In genomic region chr11:21048626-21049025, GRCh38 we compare ENCODE assay signal across 25 cellular contexts.
"Had no signal": no experiment of that assay in that cellular context is flagged by ENCODE, and none has a peak within 500 bp of the region (broad histone marks: within the 10 kb centered on the region; RNA-seq: fewer than 3 reads in every experiment).

No MANE protein-coding gene starts in this region.

- H3K27me3 Mint-ChIP-seq: naive thymus-derived CD8-positive, alpha-beta T cell; stimulated activated naive B cell treated with anti-CD40 and anti-IgM and Interleukin-4, amounts not matched to agents 10 μg/mL and 1 μg/mL and 100 μg/mL, for 72 hours had no signal

- H3K9me3 ChIP-seq: left lung, lower lobe of right lung, ovary, stomach, testis, thyroid gland, transverse colon, upper lobe of right lung had no signal

- H3K4me3 ChIP-seq: left lung, lower lobe of right lung, ovary, skin epidermis, stomach, testis, thyroid gland, transverse colon, upper lobe of right lung had no signal

- H3K9me3 Mint-ChIP-seq: nephron had no signal

- H3K4me1 Mint-ChIP-seq: immature natural killer cell; naive thymus-derived CD8-positive, alpha-beta T cell; nephron; stimulated activated naive B cell treated with anti-CD40 and anti-IgM and Interleukin-4, amounts not matched to agents 10 μg/mL and 1 μg/mL and 100 μg/mL, for 72 hours had no signal

- H3K4me1 ChIP-seq: left lung, lower lobe of right lung, stomach, testis, thyroid gland, transverse colon, upper lobe of right lung had no signal

- H3K36me3 Mint-ChIP-seq: immature natural killer cell; naive thymus-derived CD8-positive, alpha-beta T cell; stimulated activated naive B cell treated with anti-CD40 and anti-IgM and Interleukin-4, amounts not matched to agents 10 μg/mL and 1 μg/mL and 100 μg/mL, for 72 hours had no signal

- H3K27me3 ChIP-seq: left lung, ovary, stomach, testis, thyroid gland, transverse colon, upper lobe of right lung had no signal

- H3K36me3 ChIP-seq: left lung, lower lobe of right lung, ovary, stomach, thyroid gland, transverse colon, upper lobe of right lung had no signal

- H3K27ac ChIP-seq: left lung, lower lobe of right lung, ovary, skin epidermis, stomach, testis, thyroid gland, transverse colon, upper lobe of right lung had no signal

- DNase-seq: hypothalamus; immature natural killer cell; kidney; left colon; left lung; lower lobe of right lung; mammary epithelial cell; mesenchymal stem cell; naive thymus-derived CD8-positive, alpha-beta T cell; ovary; right cardiac atrium; stimulated activated CD4-positive, alpha-beta T cell treated with anti-CD3 and anti-CD28 coated beads, Interleukin-12 subunit alpha, Interleukin-12 subunit beta, amount 100 ng/mL, for 4 hours; stimulated activated CD4-positive, alpha-beta T cell treated with anti-CD3 and anti-CD28 coated beads, Interleukin-15, amount 100 ng/mL, for 24 hours; stimulated activated CD4-positive, alpha-beta T cell treated with anti-CD3 and anti-CD28 coated beads, Interleukin-2, amount 100 ng/mL, for 24 hours; stimulated activated CD4-positive, alpha-beta T cell treated with anti-CD3 and anti-CD28 coated beads, Interleukin-4, amount 100 ng/mL, for 1 hour; stimulated activated naive B cell treated with anti-CD40 and anti-IgM and Interleukin-4, amounts not matched to agents 10 μg/mL and 1 μg/mL and 100 μg/mL, for 72 hours; stimulated activated naive CD8-positive, alpha-beta T cell treated with anti-CD3 and anti-CD28 coated beads, Interleukin-15, Interleukin-2, amounts not matched to agents 100 U/mL and 50 U/mL, for 24 hours; stomach; testis; thyroid gland; transverse colon; upper lobe of right lung had no signal

- H3K27ac Mint-ChIP-seq: immature natural killer cell; naive thymus-derived CD8-positive, alpha-beta T cell; nephron; progenitor cell of endocrine pancreas; stimulated activated naive B cell treated with anti-CD40 and anti-IgM and Interleukin-4, amounts not matched to agents 10 μg/mL and 1 μg/mL and 100 μg/mL, for 72 hours had no signal

- H3K4me3 Mint-ChIP-seq: immature natural killer cell; naive thymus-derived CD8-positive, alpha-beta T cell; nephron; stimulated activated naive B cell treated with anti-CD40 and anti-IgM and Interleukin-4, amounts not matched to agents 10 μg/mL and 1 μg/mL and 100 μg/mL, for 72 hours had no signal
